In the genomic region with DNA sequence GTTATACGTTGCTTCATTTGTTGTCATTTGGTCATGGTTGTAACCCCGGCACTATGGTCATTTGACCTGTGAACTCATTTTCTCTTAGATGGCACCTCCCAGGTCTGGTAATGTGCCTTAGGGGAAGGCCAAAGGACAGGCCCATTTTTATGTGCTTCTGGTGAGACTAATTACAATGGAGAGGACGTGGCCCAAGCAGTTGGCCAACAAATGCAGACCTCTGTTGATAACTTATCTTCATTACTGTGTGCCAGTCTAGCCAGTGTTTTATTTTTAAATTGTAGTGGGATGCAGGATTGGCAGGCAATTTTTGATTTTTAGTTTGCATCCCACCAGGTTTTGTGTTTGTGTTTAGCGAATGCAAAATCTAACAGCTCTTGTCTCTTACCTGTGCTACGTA, we compare ENCODE assay signal across 17 cellular contexts.
DNase-seq lines count a peak whose midpoint lies in the region; ATAC-seq and TF ChIP-seq lines count a peak whose summit lies in the region.
"Had no signal": no experiment of that assay in that cellular context is flagged by ENCODE, and none has a peak within 500 bp of the region (broad histone marks: within the 10 kb centered on the region; RNA-seq: fewer than 3 reads in every experiment).

No MANE protein-coding gene starts in this region.

- H4K91ac ChIP-seq in IMR-90 (ENCODE audit: insufficient read depth, low read depth, low read length): no peak overlapping the region

- H3K4ac ChIP-seq in IMR-90 (ENCODE audit: low read depth, low read length): no peak overlapping the region

- CTCF ChIA-PET in IMR-90 (lab: Yijun Ruan, JAX): no interaction called here

- no peak overlapping the region for H2AK9ac ChIP-seq in IMR-90 (replicated peaks; ENCODE audit: low read depth, low read length, poor library complexity)

- dilution Hi-C loops in IMR-90 (cut with HindIII; ENCODE audit: low sequenced_read_pairs, unreplicated experiment): no loop called here

- no TSS peak for BruUV-seq in IMR-90 (replicated peaks; lab: Mats Ljungman, UMichigan)

- intact Hi-C loops in heart left ventricle (cut with DNase I): loop anchor here in 1 of 10 donors (2.0 kb wide), 1 partner anchor 40 kb away; no protein-coding TSS in a partner anchor
- intact Hi-C loops in cardiac septum (cut with DNase I): no loop called here
- intact Hi-C loops in IMR-90 (cut with micrococcal nuclease): no loop called here
- intact Hi-C loops in posterior vena cava (cut with DNase I): no loop called here

- H3K14ac ChIP-seq in IMR-90 (replicated peaks; ENCODE audit: low read depth, low read length): no peak overlapping the region

- no peaks in the 10 kb centered on the region for H3K36me3 Mint-ChIP-seq in nephron progenitor cell (ENCODE audit: low read depth)
- H3K36me3 Mint-ChIP-seq: CD4-positive, alpha-beta memory T cell had no signal

- H2BK15ac ChIP-seq in IMR-90 (ENCODE audit: low read depth, low read length): no peak overlapping the region; the same call in 2 of the 3 replicates

- H3K27ac ChIP-seq in heart left ventricle (peak overlapping the region in 1 of 12 donors; percentile 32), IMR-90 (ENCODE audit: insufficient read depth, low read length) (no peak overlapping the region)

- no peaks in the 10 kb centered on the region for H3K79me1 ChIP-seq in IMR-90 (ENCODE audit: low read depth in 1 of 2, low read length in 2 of 2)

- no peaks in the 10 kb centered on the region for H3K9me3 Mint-ChIP-seq in nephron progenitor cell
- H3K9me3 Mint-ChIP-seq: CD4-positive, alpha-beta memory T cell; GM23338; H9 had no signal

- H3K56ac ChIP-seq in IMR-90 (ENCODE audit: extremely low read depth, insufficient read depth, low read length): no peak overlapping the region

- H3K9me3 ChIP-seq in heart left ventricle (no peaks in the 10 kb centered on the region), IMR-90 (ENCODE audit: control insufficient read depth, insufficient read depth, low read length) (no peaks in the 10 kb centered on the region)

- H3K4me1 ChIP-seq in heart left ventricle (peaks cover 0 to 8% (median under 1%) of the 10 kb centered on the region in 12 donors), IMR-90 (ENCODE audit: control insufficient read depth, insufficient read depth, low read length) (no peaks in the 10 kb centered on the region)

- no peaks in the 10 kb centered on the region for H3K27me3 ChIP-seq in heart left ventricle
- no peaks in the 10 kb centered on the region for H3K27me3 ChIP-seq in IMR-90 (ENCODE audit: control insufficient read depth, insufficient read depth, low read length)

- ATAC-seq in heart left ventricle: peak; percentile 34 to 62 (median 52)
- ATAC-seq in IMR-90 (ENCODE audit: low read depth): no peak
- ATAC-seq: GM23338, HCT116 had no signal

- H4K20me1 ChIP-seq in IMR-90 (ENCODE audit: insufficient read depth, low read length): no peaks in the 10 kb centered on the region

- H3K36me3 ChIP-seq in heart left ventricle: no peaks in the 10 kb centered on the region
- H3K36me3 ChIP-seq in IMR-90 (ENCODE audit: control insufficient read depth, insufficient read depth, low read length): no peaks in the 10 kb centered on the region

- H2BK120ac ChIP-seq in IMR-90 (ENCODE audit: low read depth, low read length): 0 out of 2 replicates have a peak overlapping the region, but pooled peaks have one; percentile 9

- no peak overlapping the region for H2AFZ ChIP-seq in IMR-90 (replicated peaks; ENCODE audit: low read length, poor library complexity)
- H2AFZ ChIP-seq: GM23338 had no signal

- POLR2A ChIA-PET in IMR-90 (lab: Charles Lee; ENCODE audit: unreplicated experiment): no interaction called here

- in situ Hi-C loops in IMR-90 (cut with MboI; ENCODE audit: low sequenced_read_pairs): loop anchor here (25.0 kb wide), 1 partner anchor 1292 kb away; no protein-coding TSS in a partner anchor

- no peak overlapping the region for H3K9ac ChIP-seq in IMR-90 (ENCODE audit: low read depth, low read length)

- no peak overlapping the region for H3K23ac ChIP-seq in IMR-90 (ENCODE audit: low read depth, low read length)

- no peak overlapping the region for H2BK5ac ChIP-seq in IMR-90 (ENCODE audit: low read depth, low read length, poor library complexity, severe bottlenecking)

- H2AK5ac ChIP-seq in IMR-90 (ENCODE audit: low read depth, low read length): peak overlapping the region; percentile 49; the same call in 1 of the 2 replicates

- H3K4me3 ChIP-seq in heart left ventricle (no peak overlapping the region), IMR-90 (ENCODE audit: insufficient read depth, low read depth, low read length) (no peak overlapping the region)
- H3K4me3 ChIP-seq: GM23338 had no signal

- H3K4me1 Mint-ChIP-seq in nephron progenitor cell: peaks cover 18% of the 10 kb centered on the region
- H3K4me1 Mint-ChIP-seq: CD4-positive, alpha-beta memory T cell had no signal

- H3K4me3 Mint-ChIP-seq in nephron progenitor cell: no peak overlapping the region
- H3K4me3 Mint-ChIP-seq: CD4-positive, alpha-beta memory T cell; GM23338; H9 had no signal

- H4K8ac ChIP-seq in IMR-90 (ENCODE audit: low read depth in 2 of 2, low read length in 2 of 2): no peak overlapping the region

- DNase-seq in heart left ventricle (no peak), cardiac septum (ENCODE audit: low spot score) (no peak), IMR-90 (no peak), nephron progenitor cell (no peak), posterior vena cava (ENCODE audit: low spot score) (no peak)
- no peak for DNase-seq in stimulated activated naive CD4-positive, alpha-beta T cell treated with Interleukin-2 at 50 U/mL for 16 hours (lab: John Stamatoyannopoulos, UW)
- DNase-seq: 8988T; C1 segment of cervical spinal cord; Calu3; CD4-positive, alpha-beta memory T cell; COR-L47; DMS53; DMS79 treated with DMSO at 0.1 percent for 48 hours; GF-D8; H9 had no signal

- TF ChIP-seq CTCF in heart left ventricle (IDR thresholded peaks at IDR 0.05) (no peak), IMR-90 (conservative IDR thresholded peaks at IDR 0.05; ENCODE audit: low read depth, low read length) (no peak), nephron progenitor cell (IDR thresholded peaks at IDR 0.05) (no peak)

- H4K5ac ChIP-seq in IMR-90 (ENCODE audit: low read depth, low read length): no peak overlapping the region

- TF ChIP-seq POLR2A in heart left ventricle (IDR thresholded peaks at IDR 0.05) (no peak), IMR-90 (IDR thresholded peaks at IDR 0.05; ENCODE audit: low read depth, low read length) (no peak)

- TF ChIP-seq RAD21 in IMR-90 (IDR thresholded peaks at IDR 0.05; ENCODE audit: low read length): no peak

- peak overlapping the region; percentile 44 for H3K27ac Mint-ChIP-seq in nephron progenitor cell
- H3K27ac Mint-ChIP-seq: CD4-positive, alpha-beta memory T cell; GM23338; H9 had no signal

- no peak overlapping the region for H3K4me2 ChIP-seq in IMR-90 (ENCODE audit: low read depth, low read length)
- H3K4me2 ChIP-seq: GM23338 had no signal

- H2BK20ac ChIP-seq in IMR-90 (ENCODE audit: low read depth, low read length): no peak overlapping the region

- H3K9me1 ChIP-seq in IMR-90 (ENCODE audit: insufficient read depth, low read length): peaks cover 4% of the 10 kb centered on the region; the same call in 1 of the 2 replicates

- WGBS in heart left ventricle, 4 donors: 75 to 84% (median 79%) methylated on average over 5 of the region's 5 CpGs
- no CpG with 5 or more reads among the region's 5 CpGs for WGBS in IMR-90 (ENCODE audit: extremely low coverage in 2 of 2, insufficient read length in 1 of 2), 2 experiments

- no peak overlapping the region for H3K18ac ChIP-seq in IMR-90 (ENCODE audit: low read depth, low read length)

- peaks cover 4% of the 10 kb centered on the region for H3K27me3 Mint-ChIP-seq in nephron progenitor cell (ENCODE audit: low read depth, poor library complexity)

TF ChIP-seq in IMR-90, 13 proteins besides CTCF, POLR2A, EP300 and RAD21:
- no peak for TF ChIP-seq RCOR1 (IDR thresholded peaks at IDR 0.05; ENCODE audit: insufficient replicate concordance, low read length)
- TF ChIP-seq MXI1 (IDR thresholded peaks at IDR 0.05; ENCODE audit: borderline replicate concordance, low read depth, low read length): no peak
- no peak for TF ChIP-seq SMC3 (IDR thresholded peaks at IDR 0.05; ENCODE audit: low read depth, low read length)
- TF ChIP-seq FOS (IDR thresholded peaks at IDR 0.05; ENCODE audit: low read depth, low read length): no peak
- TF ChIP-seq, protein P1, sequence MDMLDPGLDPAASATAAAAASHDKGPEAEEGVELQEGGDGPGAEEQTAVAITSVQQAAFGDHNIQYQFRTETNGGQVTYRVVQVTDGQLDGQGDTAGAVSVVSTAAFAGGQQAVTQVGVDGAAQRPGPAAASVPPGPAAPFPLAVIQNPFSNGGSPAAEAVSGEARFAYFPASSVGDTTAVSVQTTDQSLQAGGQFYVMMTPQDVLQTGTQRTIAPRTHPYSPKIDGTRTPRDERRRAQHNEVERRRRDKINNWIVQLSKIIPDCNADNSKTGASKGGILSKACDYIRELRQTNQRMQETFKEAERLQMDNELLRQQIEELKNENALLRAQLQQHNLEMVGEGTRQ (IDR thresholded peaks at IDR 0.05; ENCODE audit: low read depth, low read length): no peak
- TF ChIP-seq RFX5 (IDR thresholded peaks at IDR 0.05; ENCODE audit: low read depth, low read length): no peak
- no peak for TF ChIP-seq BHLHE40 (IDR thresholded peaks at IDR 0.05; ENCODE audit: low read depth, low read length)
- TF ChIP-seq, protein P2, sequence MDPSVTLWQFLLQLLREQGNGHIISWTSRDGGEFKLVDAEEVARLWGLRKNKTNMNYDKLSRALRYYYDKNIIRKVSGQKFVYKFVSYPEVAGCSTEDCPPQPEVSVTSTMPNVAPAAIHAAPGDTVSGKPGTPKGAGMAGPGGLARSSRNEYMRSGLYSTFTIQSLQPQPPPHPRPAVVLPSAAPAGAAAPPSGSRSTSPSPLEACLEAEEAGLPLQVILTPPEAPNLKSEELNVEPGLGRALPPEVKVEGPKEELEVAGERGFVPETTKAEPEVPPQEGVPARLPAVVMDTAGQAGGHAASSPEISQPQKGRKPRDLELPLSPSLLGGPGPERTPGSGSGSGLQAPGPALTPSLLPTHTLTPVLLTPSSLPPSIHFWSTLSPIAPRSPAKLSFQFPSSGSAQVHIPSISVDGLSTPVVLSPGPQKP (IDR thresholded peaks at IDR 0.05; ENCODE audit: borderline replicate concordance, low read depth, low read length): no peak
- TF ChIP-seq MAZ (IDR thresholded peaks at IDR 0.05; ENCODE audit: borderline replicate concordance, low read depth, low read length): no peak
